ENCODE assay signal across 27 cellular contexts in genomic region chr20:15375836-15376235, GRCh38.
"Had no signal": no experiment of that assay in that cellular context is flagged by ENCODE, and none has a peak within 500 bp of the region (broad histone marks: within the 10 kb centered on the region; RNA-seq: fewer than 3 reads in every experiment).

No MANE protein-coding gene starts in this region.

- H3K4me3 ChIP-seq: adrenal gland, ascending aorta, breast epithelium, coronary artery, gastroesophageal sphincter had no signal

- H3K4me1 ChIP-seq: adrenal gland, ascending aorta, breast epithelium, gastroesophageal sphincter had no signal

- H3K36me3 ChIP-seq: adrenal gland, ascending aorta, breast epithelium, gastroesophageal sphincter, WERI-Rb-1 had no signal

- DNase-seq: activated B cell treated with CpG ODN at 0.5 μM for 24 hours; activated CD4-positive, alpha-beta memory T cell treated with anti-CD3 and anti-CD28 coated beads for 36 hours; activated CD4-positive, alpha-beta T cell treated with anti-CD3 and anti-CD28 coated beads for 48 hours; activated CD8-positive, alpha-beta memory T cell treated with anti-CD3 and anti-CD28 coated beads, Interleukin-2, amount 10 ng/mL, durations not matched to agents 7 days and 5 days; activated CD8-positive, alpha-beta memory T cell treated with anti-CD3 and anti-CD28 coated beads, Interleukin-2, amount 50 U/mL, for 4 hours; activated CD8-positive, alpha-beta T cell treated with anti-CD3 and anti-CD28 coated beads, Interleukin-2, amount 10 ng/mL, durations not matched to agents 7 days and 5 days; activated effector memory CD4-positive, alpha-beta T cell treated with anti-CD3 and anti-CD28 coated beads, Interleukin-2, amount 50 U/mL, for 16 hours; activated naive CD4-positive, alpha-beta T cell treated with anti-CD3 and anti-CD28 coated beads for 36 hours; activated naive CD8-positive, alpha-beta T cell treated with anti-CD3 and anti-CD28 coated beads for 36 hours; activated naive CD8-positive, alpha-beta T cell treated with anti-CD3 and anti-CD28 coated beads, Interleukin-2, amount 50 U/mL, for 24 hours; activated T-cell treated with anti-CD3 and anti-CD28 coated beads, Interleukin-2, amount 50 U/mL, for 1 hour; activated T-cell treated with anti-CD3 and anti-CD28 coated beads, Interleukin-2, amount 50 U/mL, for 48 hours; adrenal gland; dermis blood vessel endothelial cell; effector CD4-positive, alpha-beta T cell; effector memory CD8-positive, alpha-beta T cell; foreskin fibroblast; head of caudate nucleus; hippocampal formation; T-helper 1 cell; T-helper 17 cell; T1000; WERI-Rb-1 had no signal

- H3K9me3 ChIP-seq: adrenal gland, ascending aorta, breast epithelium, gastroesophageal sphincter had no signal

- H3K27me3 ChIP-seq: adrenal gland, ascending aorta, breast epithelium, gastroesophageal sphincter had no signal

- H3K27ac ChIP-seq: adrenal gland, ascending aorta, breast epithelium, coronary artery, gastroesophageal sphincter, WERI-Rb-1 had no signal
